In the genomic region with DNA sequence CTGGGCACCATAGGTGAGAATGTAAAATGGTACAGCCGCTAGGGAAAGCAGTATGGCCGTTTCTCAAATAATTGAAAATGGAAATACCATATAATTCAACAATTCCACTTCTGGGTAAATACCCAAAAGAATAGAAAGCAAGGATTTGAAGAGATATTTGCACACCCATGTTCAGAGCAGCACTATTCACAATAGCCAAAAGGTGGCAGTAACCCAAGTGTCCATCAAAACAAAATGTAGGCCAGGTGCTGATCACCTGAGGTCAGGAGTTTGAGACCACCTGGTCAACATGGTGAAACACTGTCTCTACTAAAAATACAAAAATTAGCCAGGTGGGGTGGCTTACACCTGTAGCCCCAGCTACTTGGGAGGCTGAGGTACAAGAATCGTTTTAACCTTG, we compare ENCODE assay signal across 12 cellular contexts.
DNase-seq lines count a peak whose midpoint lies in the region; ATAC-seq, FAIRE-seq and TF ChIP-seq lines count a peak whose summit lies in the region.
"Had no signal": no experiment of that assay in that cellular context is flagged by ENCODE, and none has a peak within 500 bp of the region (broad histone marks: within the 10 kb centered on the region; RNA-seq: fewer than 3 reads in every experiment).

No MANE protein-coding gene starts in this region.

- H3K27ac ChIP-seq in KMS-11 = no peak overlapping the region
- H3K27ac ChIP-seq: vagina had no signal

- TF ChIP-seq CTCF in GM12864 (IDR thresholded peaks at IDR 0.05; ENCODE audit: low read depth, low read length, missing control alignments) (peak; percentile 51), KMS-11 (conservative IDR thresholded peaks at IDR 0.05; ENCODE audit: low read depth, low read length) (peak; percentile 61; the same call in 1 of the 2 replicates), bronchial epithelial cell (IDR thresholded peaks at IDR 0.05; ENCODE audit: insufficient read depth, low read length, severe bottlenecking) (peak; percentile 31), neural crest cell (conservative IDR thresholded peaks at IDR 0.05) (peak; percentile 36)

- H3K27me3 ChIP-seq in KMS-11 (ENCODE audit: insufficient read depth, low read depth) (no peaks in the 10 kb centered on the region; the same call in 1 of the 2 replicates), bronchial epithelial cell (ENCODE audit: control insufficient read depth, insufficient read depth, low read length) (peaks cover 2% of the 10 kb centered on the region)
- H3K27me3 ChIP-seq: vagina had no signal

- no peak for DNase-seq in GM12864 (ENCODE audit: low read depth)
- peak; percentile 8 for DNase-seq in bronchial epithelial cell (ENCODE audit: low read depth)
- DNase-seq in neural crest cell (ENCODE audit: low read depth, low spot score) = no peak
- no peak for DNase-seq in AG08396 (ENCODE audit: low spot score)
- no peak for DNase-seq in immature natural killer cell
- DNase-seq: activated CD4-positive, alpha-beta T cell treated with anti-CD3 and anti-CD28 coated beads for 1 hour; activated naive CD8-positive, alpha-beta T cell treated with anti-CD3 and anti-CD28 coated beads for 36 hours; activated T-cell treated with anti-CD3 and anti-CD28 coated beads for 4 hours had no signal

- H3K4me3 Mint-ChIP-seq in neural crest cell (no peak overlapping the region), immature natural killer cell (no peak overlapping the region)
- H3K4me3 Mint-ChIP-seq: activated naive CD8-positive, alpha-beta T cell treated with anti-CD3 and anti-CD28 coated beads for 36 hours; central memory CD8-positive, alpha-beta T cell had no signal

- H3K9ac ChIP-seq in KMS-11 = no peak overlapping the region

- no peak overlapping the region for H3K4me2 ChIP-seq in KMS-11

- H3K27ac Mint-ChIP-seq in neural crest cell (ENCODE audit: unreplicated experiment) (no peak overlapping the region), immature natural killer cell (no peak overlapping the region)
- H3K27ac Mint-ChIP-seq: activated naive CD8-positive, alpha-beta T cell treated with anti-CD3 and anti-CD28 coated beads for 36 hours had no signal

- peaks cover 10% of the 10 kb centered on the region for H3K4me1 Mint-ChIP-seq in neural crest cell
- H3K4me1 Mint-ChIP-seq in immature natural killer cell = peaks cover 4 to 6% of the 10 kb centered on the region in 2 donors

- H3K36me3 Mint-ChIP-seq in neural crest cell (ENCODE audit: low read depth) = no peaks in the 10 kb centered on the region
- no peaks in the 10 kb centered on the region for H3K36me3 Mint-ChIP-seq in immature natural killer cell
- H3K36me3 Mint-ChIP-seq: activated naive CD8-positive, alpha-beta T cell treated with anti-CD3 and anti-CD28 coated beads for 36 hours had no signal

- H3K9me3 Mint-ChIP-seq in neural crest cell (no peaks in the 10 kb centered on the region), immature natural killer cell (peaks cover 0 to 4% (median 0%) of the 10 kb centered on the region in 6 donors)
- H3K9me3 Mint-ChIP-seq: activated naive CD8-positive, alpha-beta T cell treated with anti-CD3 and anti-CD28 coated beads for 36 hours; central memory CD8-positive, alpha-beta T cell had no signal

- peaks cover under 1% of the 10 kb centered on the region for H3K4me1 ChIP-seq in KMS-11 (ENCODE audit: low read depth, poor library complexity, severe bottlenecking)
- H3K4me1 ChIP-seq: vagina had no signal

- no peaks in the 10 kb centered on the region for H3K79me2 ChIP-seq in KMS-11 (ENCODE audit: insufficient read depth, low read depth)

- FAIRE-seq in bronchial epithelial cell (lab: Jason Lieb, UNC) = no peak

- H3K36me3 ChIP-seq in KMS-11 (ENCODE audit: insufficient read depth) (no peaks in the 10 kb centered on the region), bronchial epithelial cell (ENCODE audit: control insufficient read depth, insufficient read depth, low read length) (no peaks in the 10 kb centered on the region)
- H3K36me3 ChIP-seq: vagina had no signal

- no peak overlapping the region for H3K4me3 ChIP-seq in GM12864 (ENCODE audit: low read depth, low read length)
- H3K4me3 ChIP-seq in KMS-11 (IDR thresholded peaks at IDR 0.05; ENCODE audit: insufficient read depth, low read depth, low read length) = no peak overlapping the region
- no peak overlapping the region for H3K4me3 ChIP-seq in bronchial epithelial cell (ENCODE audit: low read depth, low read length)
- H3K4me3 ChIP-seq: vagina had no signal

- H2AFZ ChIP-seq in KMS-11 (ENCODE audit: low read depth) = no peak overlapping the region

- H4K20me1 ChIP-seq in KMS-11 (ENCODE audit: insufficient read depth) = no peaks in the 10 kb centered on the region

- no peak for ATAC-seq in HG03139 (IDR thresholded peaks at IDR 0.05; ENCODE audit: unreplicated experiment)

- H3K27me3 Mint-ChIP-seq in neural crest cell (ENCODE audit: low read depth) (peaks cover 82% of the 10 kb centered on the region), immature natural killer cell (ENCODE audit: low read depth in 3 of 3) (peaks cover 9 to 20% (median 11%) of the 10 kb centered on the region in 3 donors)
